Comparison of ENCODE assay signal across 1 cellular context in the genomic region with DNA sequence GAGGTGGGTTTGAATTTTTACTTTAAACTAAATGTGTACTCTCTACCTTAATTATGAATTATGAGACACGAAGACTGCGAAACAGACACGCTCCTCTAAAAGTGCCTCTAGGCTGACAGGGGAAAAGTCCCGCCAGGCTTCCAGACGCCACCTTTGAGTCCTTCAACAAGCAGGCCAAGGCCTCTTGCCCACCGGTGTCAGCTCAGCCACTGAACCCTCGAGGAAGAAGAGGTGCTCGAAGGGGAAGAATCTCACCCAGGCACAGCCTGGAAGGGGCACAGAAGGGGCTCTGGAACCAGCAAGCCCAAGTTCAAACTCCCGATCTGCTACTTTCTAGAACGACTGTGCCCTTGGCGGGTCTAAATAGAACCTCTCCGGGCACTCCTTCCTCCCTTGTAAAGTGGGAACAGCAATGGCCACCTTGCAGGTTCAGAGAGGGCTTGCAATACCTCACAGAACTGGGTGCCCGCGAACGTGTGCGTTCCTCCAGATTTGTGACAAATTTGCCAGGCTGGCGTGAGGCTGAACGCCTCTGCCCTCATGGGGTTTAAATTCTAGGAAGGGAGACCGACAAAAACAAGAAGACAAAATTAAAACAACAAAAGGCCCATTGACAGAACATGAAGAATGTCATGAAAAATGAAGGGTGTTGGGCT.
A peak's percentile ranks its signal among the peaks of the same experiment; 100 is the strongest.
TF ChIP-seq lines count a peak whose summit lies in the region.

No MANE protein-coding gene starts in this region.

TF ChIP-seq in HepG2, 621 proteins besides CTCF, POLR2A, EP300 and RAD21 (continued from another document and continues in another):
- TF ChIP-seq, protein P1, sequence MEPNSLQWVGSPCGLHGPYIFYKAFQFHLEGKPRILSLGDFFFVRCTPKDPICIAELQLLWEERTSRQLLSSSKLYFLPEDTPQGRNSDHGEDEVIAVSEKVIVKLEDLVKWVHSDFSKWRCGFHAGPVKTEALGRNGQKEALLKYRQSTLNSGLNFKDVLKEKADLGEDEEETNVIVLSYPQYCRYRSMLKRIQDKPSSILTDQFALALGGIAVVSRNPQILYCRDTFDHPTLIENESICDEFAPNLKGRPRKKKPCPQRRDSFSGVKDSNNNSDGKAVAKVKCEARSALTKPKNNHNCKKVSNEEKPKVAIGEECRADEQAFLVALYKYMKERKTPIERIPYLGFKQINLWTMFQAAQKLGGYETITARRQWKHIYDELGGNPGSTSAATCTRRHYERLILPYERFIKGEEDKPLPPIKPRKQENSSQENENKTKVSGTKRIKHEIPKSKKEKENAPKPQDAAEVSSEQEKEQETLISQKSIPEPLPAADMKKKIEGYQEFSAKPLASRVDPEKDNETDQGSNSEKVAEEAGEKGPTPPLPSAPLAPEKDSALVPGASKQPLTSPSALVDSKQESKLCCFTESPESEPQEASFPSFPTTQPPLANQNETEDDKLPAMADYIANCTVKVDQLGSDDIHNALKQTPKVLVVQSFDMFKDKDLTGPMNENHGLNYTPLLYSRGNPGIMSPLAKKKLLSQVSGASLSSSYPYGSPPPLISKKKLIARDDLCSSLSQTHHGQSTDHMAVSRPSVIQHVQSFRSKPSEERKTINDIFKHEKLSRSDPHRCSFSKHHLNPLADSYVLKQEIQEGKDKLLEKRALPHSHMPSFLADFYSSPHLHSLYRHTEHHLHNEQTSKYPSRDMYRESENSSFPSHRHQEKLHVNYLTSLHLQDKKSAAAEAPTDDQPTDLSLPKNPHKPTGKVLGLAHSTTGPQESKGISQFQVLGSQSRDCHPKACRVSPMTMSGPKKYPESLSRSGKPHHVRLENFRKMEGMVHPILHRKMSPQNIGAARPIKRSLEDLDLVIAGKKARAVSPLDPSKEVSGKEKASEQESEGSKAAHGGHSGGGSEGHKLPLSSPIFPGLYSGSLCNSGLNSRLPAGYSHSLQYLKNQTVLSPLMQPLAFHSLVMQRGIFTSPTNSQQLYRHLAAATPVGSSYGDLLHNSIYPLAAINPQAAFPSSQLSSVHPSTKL (CRISPR knock-in tag; IDR thresholded peaks at IDR 0.05) = no peak
- TF ChIP-seq ZNF501 (CRISPR knock-in tag; IDR thresholded peaks at IDR 0.05) (no peak), ZNF33A (CRISPR knock-in tag; IDR thresholded peaks at IDR 0.05; ENCODE audit: borderline replicate concordance) (no peak), ZNF747 (CRISPR knock-in tag; IDR thresholded peaks at IDR 0.05; ENCODE audit: borderline replicate concordance) (no peak), ZNF737 (CRISPR knock-in tag; IDR thresholded peaks at IDR 0.05; ENCODE audit: borderline replicate concordance) (no peak), RFX1 (IDR thresholded peaks at IDR 0.05) (no peak), ZNF335 (CRISPR knock-in tag; IDR thresholded peaks at IDR 0.05) (no peak), ZNF605 (CRISPR knock-in tag; IDR thresholded peaks at IDR 0.05) (no peak), SSRP1 (CRISPR knock-in tag; IDR thresholded peaks at IDR 0.05) (0 out of 2 replicates have a peak, but pooled peaks have one; percentile 7), FOXK1 (CRISPR knock-in tag; IDR thresholded peaks at IDR 0.05; ENCODE audit: borderline replicate concordance, low read depth) (no peak), FOXP1 (IDR thresholded peaks at IDR 0.05) (no peak), FOXP1 (CRISPR knock-in tag; IDR thresholded peaks at IDR 0.05) (no peak), ZNF558 (CRISPR knock-in tag; IDR thresholded peaks at IDR 0.05; ENCODE audit: borderline replicate concordance) (no peak), CBX5 (CRISPR knock-in tag; IDR thresholded peaks at IDR 0.05; ENCODE audit: borderline replicate concordance) (no peak), HNF4G (IDR thresholded peaks at IDR 0.05; ENCODE audit: borderline replicate concordance, low read depth, low read length) (no peak), HNF4G (CRISPR knock-in tag; IDR thresholded peaks at IDR 0.05; ENCODE audit: borderline replicate concordance, low read depth) (no peak), ATAD3A (CRISPR knock-in tag; IDR thresholded peaks at IDR 0.05) (no peak), SP5 (CRISPR knock-in tag; IDR thresholded peaks at IDR 0.05; ENCODE audit: borderline replicate concordance, low read depth) (0 out of 2 replicates have a peak, but pooled peaks have one; percentile 5), FOXK2 (IDR thresholded peaks at IDR 0.05) (no peak), KDM1A (CRISPR knock-in tag; IDR thresholded peaks at IDR 0.05) (no peak), SMC3 (IDR thresholded peaks at IDR 0.05; ENCODE audit: low read length) (no peak), DMAP1 (CRISPR knock-in tag; IDR thresholded peaks at IDR 0.05) (no peak), MZF1 (CRISPR knock-in tag; IDR thresholded peaks at IDR 0.05; ENCODE audit: borderline replicate concordance) (no peak), ZSCAN21 (CRISPR knock-in tag; IDR thresholded peaks at IDR 0.05; ENCODE audit: borderline replicate concordance) (no peak), DNMT1 (CRISPR knock-in tag; IDR thresholded peaks at IDR 0.05) (no peak), ZNF614 (CRISPR knock-in tag; IDR thresholded peaks at IDR 0.05; ENCODE audit: borderline replicate concordance) (no peak), HDAC2 (CRISPR knock-in tag; IDR thresholded peaks at IDR 0.05) (no peak), KDM2A (CRISPR knock-in tag; IDR thresholded peaks at IDR 0.05; ENCODE audit: borderline replicate concordance, low read depth) (peak; percentile 21; the same call in 1 of the 2 replicates), ZBTB1 (CRISPR knock-in tag; IDR thresholded peaks at IDR 0.05; ENCODE audit: borderline replicate concordance) (no peak)
- TF ChIP-seq, protein P2, sequence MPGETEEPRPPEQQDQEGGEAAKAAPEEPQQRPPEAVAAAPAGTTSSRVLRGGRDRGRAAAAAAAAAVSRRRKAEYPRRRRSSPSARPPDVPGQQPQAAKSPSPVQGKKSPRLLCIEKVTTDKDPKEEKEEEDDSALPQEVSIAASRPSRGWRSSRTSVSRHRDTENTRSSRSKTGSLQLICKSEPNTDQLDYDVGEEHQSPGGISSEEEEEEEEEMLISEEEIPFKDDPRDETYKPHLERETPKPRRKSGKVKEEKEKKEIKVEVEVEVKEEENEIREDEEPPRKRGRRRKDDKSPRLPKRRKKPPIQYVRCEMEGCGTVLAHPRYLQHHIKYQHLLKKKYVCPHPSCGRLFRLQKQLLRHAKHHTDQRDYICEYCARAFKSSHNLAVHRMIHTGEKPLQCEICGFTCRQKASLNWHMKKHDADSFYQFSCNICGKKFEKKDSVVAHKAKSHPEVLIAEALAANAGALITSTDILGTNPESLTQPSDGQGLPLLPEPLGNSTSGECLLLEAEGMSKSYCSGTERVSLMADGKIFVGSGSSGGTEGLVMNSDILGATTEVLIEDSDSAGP (CRISPR knock-in tag; IDR thresholded peaks at IDR 0.05; ENCODE audit: borderline replicate concordance) = no peak
- TF ChIP-seq, protein P3, sequence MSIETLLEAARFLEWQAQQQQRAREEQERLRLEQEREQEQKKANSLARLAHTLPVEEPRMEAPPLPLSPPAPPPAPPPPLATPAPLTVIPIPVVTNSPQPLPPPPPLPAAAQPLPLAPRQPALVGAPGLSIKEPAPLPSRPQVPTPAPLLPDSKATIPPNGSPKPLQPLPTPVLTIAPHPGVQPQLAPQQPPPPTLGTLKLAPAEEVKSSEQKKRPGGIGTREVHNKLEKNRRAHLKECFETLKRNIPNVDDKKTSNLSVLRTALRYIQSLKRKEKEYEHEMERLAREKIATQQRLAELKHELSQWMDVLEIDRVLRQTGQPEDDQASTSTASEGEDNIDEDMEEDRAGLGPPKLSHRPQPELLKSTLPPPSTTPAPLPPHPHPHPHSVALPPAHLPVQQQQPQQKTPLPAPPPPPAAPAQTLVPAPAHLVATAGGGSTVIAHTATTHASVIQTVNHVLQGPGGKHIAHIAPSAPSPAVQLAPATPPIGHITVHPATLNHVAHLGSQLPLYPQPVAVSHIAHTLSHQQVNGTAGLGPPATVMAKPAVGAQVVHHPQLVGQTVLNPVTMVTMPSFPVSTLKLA (IDR thresholded peaks at IDR 0.05) = no peak
- TF ChIP-seq, protein P4, sequence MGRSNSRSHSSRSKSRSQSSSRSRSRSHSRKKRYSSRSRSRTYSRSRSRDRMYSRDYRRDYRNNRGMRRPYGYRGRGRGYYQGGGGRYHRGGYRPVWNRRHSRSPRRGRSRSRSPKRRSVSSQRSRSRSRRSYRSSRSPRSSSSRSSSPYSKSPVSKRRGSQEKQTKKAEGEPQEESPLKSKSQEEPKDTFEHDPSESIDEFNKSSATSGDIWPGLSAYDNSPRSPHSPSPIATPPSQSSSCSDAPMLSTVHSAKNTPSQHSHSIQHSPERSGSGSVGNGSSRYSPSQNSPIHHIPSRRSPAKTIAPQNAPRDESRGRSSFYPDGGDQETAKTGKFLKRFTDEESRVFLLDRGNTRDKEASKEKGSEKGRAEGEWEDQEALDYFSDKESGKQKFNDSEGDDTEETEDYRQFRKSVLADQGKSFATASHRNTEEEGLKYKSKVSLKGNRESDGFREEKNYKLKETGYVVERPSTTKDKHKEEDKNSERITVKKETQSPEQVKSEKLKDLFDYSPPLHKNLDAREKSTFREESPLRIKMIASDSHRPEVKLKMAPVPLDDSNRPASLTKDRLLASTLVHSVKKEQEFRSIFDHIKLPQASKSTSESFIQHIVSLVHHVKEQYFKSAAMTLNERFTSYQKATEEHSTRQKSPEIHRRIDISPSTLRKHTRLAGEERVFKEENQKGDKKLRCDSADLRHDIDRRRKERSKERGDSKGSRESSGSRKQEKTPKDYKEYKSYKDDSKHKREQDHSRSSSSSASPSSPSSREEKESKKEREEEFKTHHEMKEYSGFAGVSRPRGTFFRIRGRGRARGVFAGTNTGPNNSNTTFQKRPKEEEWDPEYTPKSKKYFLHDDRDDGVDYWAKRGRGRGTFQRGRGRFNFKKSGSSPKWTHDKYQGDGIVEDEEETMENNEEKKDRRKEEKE (IDR thresholded peaks at IDR 0.05) = no peak
- TF ChIP-seq, protein P5, sequence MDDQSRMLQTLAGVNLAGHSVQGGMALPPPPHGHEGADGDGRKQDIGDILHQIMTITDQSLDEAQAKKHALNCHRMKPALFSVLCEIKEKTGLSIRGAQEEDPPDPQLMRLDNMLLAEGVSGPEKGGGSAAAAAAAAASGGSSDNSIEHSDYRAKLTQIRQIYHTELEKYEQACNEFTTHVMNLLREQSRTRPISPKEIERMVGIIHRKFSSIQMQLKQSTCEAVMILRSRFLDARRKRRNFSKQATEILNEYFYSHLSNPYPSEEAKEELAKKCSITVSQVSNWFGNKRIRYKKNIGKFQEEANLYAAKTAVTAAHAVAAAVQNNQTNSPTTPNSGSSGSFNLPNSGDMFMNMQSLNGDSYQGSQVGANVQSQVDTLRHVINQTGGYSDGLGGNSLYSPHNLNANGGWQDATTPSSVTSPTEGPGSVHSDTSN (CRISPR knock-in tag; IDR thresholded peaks at IDR 0.05; ENCODE audit: borderline replicate concordance) = no peak
- TF ChIP-seq, protein P6, sequence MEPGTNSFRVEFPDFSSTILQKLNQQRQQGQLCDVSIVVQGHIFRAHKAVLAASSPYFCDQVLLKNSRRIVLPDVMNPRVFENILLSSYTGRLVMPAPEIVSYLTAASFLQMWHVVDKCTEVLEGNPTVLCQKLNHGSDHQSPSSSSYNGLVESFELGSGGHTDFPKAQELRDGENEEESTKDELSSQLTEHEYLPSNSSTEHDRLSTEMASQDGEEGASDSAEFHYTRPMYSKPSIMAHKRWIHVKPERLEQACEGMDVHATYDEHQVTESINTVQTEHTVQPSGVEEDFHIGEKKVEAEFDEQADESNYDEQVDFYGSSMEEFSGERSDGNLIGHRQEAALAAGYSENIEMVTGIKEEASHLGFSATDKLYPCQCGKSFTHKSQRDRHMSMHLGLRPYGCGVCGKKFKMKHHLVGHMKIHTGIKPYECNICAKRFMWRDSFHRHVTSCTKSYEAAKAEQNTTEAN (CRISPR knock-in tag; conservative IDR thresholded peaks at IDR 0.05) = no peak
- TF ChIP-seq, protein P7, sequence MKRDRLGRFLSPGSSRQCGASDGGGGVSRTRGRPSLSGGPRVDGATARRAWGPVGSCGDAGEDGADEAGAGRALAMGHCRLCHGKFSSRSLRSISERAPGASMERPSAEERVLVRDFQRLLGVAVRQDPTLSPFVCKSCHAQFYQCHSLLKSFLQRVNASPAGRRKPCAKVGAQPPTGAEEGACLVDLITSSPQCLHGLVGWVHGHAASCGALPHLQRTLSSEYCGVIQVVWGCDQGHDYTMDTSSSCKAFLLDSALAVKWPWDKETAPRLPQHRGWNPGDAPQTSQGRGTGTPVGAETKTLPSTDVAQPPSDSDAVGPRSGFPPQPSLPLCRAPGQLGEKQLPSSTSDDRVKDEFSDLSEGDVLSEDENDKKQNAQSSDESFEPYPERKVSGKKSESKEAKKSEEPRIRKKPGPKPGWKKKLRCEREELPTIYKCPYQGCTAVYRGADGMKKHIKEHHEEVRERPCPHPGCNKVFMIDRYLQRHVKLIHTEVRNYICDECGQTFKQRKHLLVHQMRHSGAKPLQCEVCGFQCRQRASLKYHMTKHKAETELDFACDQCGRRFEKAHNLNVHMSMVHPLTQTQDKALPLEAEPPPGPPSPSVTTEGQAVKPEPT (CRISPR knock-in tag; IDR thresholded peaks at IDR 0.05; ENCODE audit: low read depth) = no peak
- TF ChIP-seq, protein P8, sequence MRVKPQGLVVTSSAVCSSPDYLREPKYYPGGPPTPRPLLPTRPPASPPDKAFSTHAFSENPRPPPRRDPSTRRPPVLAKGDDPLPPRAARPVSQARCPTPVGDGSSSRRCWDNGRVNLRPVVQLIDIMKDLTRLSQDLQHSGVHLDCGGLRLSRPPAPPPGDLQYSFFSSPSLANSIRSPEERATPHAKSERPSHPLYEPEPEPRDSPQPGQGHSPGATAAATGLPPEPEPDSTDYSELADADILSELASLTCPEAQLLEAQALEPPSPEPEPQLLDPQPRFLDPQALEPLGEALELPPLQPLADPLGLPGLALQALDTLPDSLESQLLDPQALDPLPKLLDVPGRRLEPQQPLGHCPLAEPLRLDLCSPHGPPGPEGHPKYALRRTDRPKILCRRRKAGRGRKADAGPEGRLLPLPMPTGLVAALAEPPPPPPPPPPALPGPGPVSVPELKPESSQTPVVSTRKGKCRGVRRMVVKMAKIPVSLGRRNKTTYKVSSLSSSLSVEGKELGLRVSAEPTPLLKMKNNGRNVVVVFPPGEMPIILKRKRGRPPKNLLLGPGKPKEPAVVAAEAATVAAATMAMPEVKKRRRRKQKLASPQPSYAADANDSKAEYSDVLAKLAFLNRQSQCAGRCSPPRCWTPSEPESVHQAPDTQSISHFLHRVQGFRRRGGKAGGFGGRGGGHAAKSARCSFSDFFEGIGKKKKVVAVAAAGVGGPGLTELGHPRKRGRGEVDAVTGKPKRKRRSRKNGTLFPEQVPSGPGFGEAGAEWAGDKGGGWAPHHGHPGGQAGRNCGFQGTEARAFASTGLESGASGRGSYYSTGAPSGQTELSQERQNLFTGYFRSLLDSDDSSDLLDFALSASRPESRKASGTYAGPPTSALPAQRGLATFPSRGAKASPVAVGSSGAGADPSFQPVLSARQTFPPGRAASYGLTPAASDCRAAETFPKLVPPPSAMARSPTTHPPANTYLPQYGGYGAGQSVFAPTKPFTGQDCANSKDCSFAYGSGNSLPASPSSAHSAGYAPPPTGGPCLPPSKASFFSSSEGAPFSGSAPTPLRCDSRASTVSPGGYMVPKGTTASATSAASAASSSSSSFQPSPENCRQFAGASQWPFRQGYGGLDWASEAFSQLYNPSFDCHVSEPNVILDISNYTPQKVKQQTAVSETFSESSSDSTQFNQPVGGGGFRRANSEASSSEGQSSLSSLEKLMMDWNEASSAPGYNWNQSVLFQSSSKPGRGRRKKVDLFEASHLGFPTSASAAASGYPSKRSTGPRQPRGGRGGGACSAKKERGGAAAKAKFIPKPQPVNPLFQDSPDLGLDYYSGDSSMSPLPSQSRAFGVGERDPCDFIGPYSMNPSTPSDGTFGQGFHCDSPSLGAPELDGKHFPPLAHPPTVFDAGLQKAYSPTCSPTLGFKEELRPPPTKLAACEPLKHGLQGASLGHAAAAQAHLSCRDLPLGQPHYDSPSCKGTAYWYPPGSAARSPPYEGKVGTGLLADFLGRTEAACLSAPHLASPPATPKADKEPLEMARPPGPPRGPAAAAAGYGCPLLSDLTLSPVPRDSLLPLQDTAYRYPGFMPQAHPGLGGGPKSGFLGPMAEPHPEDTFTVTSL (CRISPR knock-in tag; IDR thresholded peaks at IDR 0.05; ENCODE audit: borderline replicate concordance) = no peak
